In the genomic region with DNA sequence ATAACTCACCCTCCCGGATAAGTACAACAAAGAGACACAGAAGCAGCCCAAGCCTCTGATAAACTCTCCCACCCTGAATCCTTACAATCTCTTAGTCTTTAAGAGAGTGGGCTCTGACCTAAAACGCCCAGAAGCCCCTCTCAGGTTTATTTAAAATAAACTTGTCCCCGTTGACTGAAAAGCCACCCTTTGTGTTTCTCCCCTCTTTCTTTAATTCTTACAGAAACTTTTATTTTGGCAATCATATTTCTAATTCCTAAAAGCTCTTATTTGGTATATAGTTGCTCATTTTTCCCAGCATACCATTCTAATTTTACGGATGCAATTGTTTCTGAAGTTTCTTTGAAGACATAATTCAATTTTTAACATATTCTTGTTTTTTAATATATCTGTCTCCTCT, we compare ENCODE assay signal across 7 cellular contexts.
"Had no signal": no experiment of that assay in that cellular context is flagged by ENCODE, and none has a peak within 500 bp of the region (broad histone marks: within the 10 kb centered on the region; RNA-seq: fewer than 3 reads in every experiment).

No MANE protein-coding gene starts in this region.

- FAIRE-seq: HepG2, HTR-8/SVneo had no signal

- DNase-seq: IMR-90, KBM-7, KG1 had no signal

- H3K4me2 ChIP-seq: KMS-11 had no signal

- H3K27ac ChIP-seq: HL-60, KMS-11 had no signal

- ATAC-seq: HepG2 had no signal

- H3K9ac ChIP-seq: KMS-11 had no signal
